ENCODE assay signal across 1 cellular context in genomic region chr9:81588148-81588874, GRCh38.
A peak's percentile ranks its signal among the peaks of the same experiment; 100 is the strongest.
TF ChIP-seq lines count a peak whose summit lies in the region.

No MANE protein-coding gene starts in this region.

TF ChIP-seq in HepG2, 621 proteins besides CTCF, POLR2A, EP300 and RAD21 (continued from another document):
- TF ChIP-seq ARHGAP35 (CRISPR knock-in tag; IDR thresholded peaks at IDR 0.05; ENCODE audit: borderline replicate concordance) (no peak), PATZ1 (CRISPR knock-in tag; IDR thresholded peaks at IDR 0.05) (peak; percentile 70), ZFAT (CRISPR knock-in tag; conservative IDR thresholded peaks at IDR 0.05) (no peak), HOMEZ (CRISPR knock-in tag; IDR thresholded peaks at IDR 0.05; ENCODE audit: low read depth) (peak; percentile 83; the same call in 1 of the 2 replicates), PRDM15 (CRISPR knock-in tag; IDR thresholded peaks at IDR 0.05) (peak; percentile 52; the same call in 1 of the 2 replicates), ZKSCAN5 (CRISPR knock-in tag; IDR thresholded peaks at IDR 0.05) (no peak), IKZF4 (CRISPR knock-in tag; IDR thresholded peaks at IDR 0.05; ENCODE audit: borderline replicate concordance, low read depth, not compliant biosample characterization) (no peak), SIX1 (CRISPR knock-in tag; IDR thresholded peaks at IDR 0.05; ENCODE audit: borderline replicate concordance) (peak; percentile 68; the same call in 1 of the 2 replicates), BCLAF1 (IDR thresholded peaks at IDR 0.05) (no peak), ZBTB26 (CRISPR knock-in tag; IDR thresholded peaks at IDR 0.05; ENCODE audit: borderline replicate concordance) (no peak; the same call in 1 of the 2 replicates), ZNF496 (CRISPR knock-in tag; IDR thresholded peaks at IDR 0.05; ENCODE audit: insufficient replicate concordance) (no peak), ZNF407 (CRISPR knock-in tag; IDR thresholded peaks at IDR 0.05; ENCODE audit: not compliant biosample characterization) (peak; percentile 39), ZFP37 (CRISPR knock-in tag; IDR thresholded peaks at IDR 0.05; ENCODE audit: borderline replicate concordance) (no peak), ZNF205 (CRISPR knock-in tag; IDR thresholded peaks at IDR 0.05) (peak; percentile 90), TGIF2 (CRISPR knock-in tag; IDR thresholded peaks at IDR 0.05) (peak; percentile 79; the same call in 1 of the 2 replicates), HNF1A (IDR thresholded peaks at IDR 0.05; ENCODE audit: low read depth) (peak; percentile 52), HNF1A (CRISPR knock-in tag; IDR thresholded peaks at IDR 0.05; ENCODE audit: borderline replicate concordance) (peak; percentile 59; the same call in 1 of the 2 replicates), SIX4 (CRISPR knock-in tag; IDR thresholded peaks at IDR 0.05) (peak; percentile 75), XRCC5 (optimal IDR thresholded peaks at IDR 0.05; ENCODE audit: low read length) (peak; percentile 74), ZNF850 (CRISPR knock-in tag; conservative IDR thresholded peaks at IDR 0.05) (0 out of 2 replicates have a peak, but pooled peaks have one; percentile 69), RXRA (CRISPR knock-in tag; IDR thresholded peaks at IDR 0.05) (peak; percentile 97), HNF1B (CRISPR knock-in tag; IDR thresholded peaks at IDR 0.05) (peak; percentile 72), FOXK2 (IDR thresholded peaks at IDR 0.05) (peak; percentile 81; the same call in 1 of the 2 replicates), MAF1 (CRISPR knock-in tag; IDR thresholded peaks at IDR 0.05; ENCODE audit: borderline replicate concordance) (no peak)
